8 cellular contexts compared by ENCODE assay signal in the genomic region with DNA sequence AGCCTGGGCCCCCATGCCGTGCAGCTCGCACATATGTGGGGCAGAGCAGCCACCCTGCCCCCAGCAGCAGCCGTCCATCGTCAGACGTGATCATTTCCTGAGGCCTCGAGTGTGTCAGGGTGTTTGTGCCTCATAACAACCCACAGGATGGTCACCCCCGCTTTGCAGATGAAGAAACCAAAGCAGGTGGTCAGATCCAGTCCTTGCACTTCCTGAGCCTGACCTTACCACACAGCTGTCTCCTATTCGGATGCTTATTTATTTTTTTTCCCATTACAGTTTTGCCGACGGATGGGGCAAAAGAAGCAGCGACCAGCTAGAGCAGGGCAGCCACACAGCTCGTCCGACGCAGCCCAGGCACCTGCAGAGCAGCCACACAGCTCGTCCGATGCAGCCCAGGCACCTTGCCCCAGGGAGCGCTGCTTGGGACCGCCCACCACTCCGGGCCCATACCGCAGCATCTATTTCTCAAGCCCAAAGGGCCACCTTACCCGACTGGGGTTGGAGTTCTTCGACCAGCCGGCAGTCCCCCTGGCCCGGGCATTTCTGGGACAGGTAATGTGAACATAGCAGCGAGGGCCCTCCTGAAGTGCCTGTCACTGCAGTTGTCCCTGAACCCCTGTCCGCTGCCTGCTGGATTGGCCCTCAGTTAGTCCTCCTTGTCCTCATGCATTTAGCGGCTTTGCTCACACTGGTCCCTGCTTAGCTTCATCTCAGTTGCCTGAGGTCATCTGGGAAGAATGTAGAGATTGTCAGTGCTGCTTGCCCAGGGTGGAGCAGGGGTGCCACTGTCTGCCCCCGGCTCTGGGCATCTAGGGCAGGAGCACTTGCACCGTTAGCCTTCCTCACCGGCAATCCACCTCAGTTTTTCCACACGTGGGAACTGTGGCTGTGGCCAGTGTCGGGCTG. TPM values are rescaled to one million over a fixed set of nuclear protein-coding genes. Genes with fewer than 3 reads are reported as not detected.
DNase-seq lines count a peak whose midpoint lies in the region; FAIRE-seq and TF ChIP-seq lines count a peak whose summit lies in the region.

No MANE protein-coding gene starts in this region.

- peaks cover 17% of the 10 kb centered on the region for H3K4me1 ChIP-seq in colonic mucosa
- H3K4me1 ChIP-seq in kidney (ENCODE audit: control insufficient read depth in 1 of 2, insufficient read depth in 1 of 2, low read depth in 1 of 2, low read length in 2 of 2) = peaks cover 5 to 31% of the 10 kb centered on the region in 2 donors

- DNase-seq in CD14-positive monocyte (ENCODE audit: low spot score) = no peak
- no peak for DNase-seq in LNCaP clone FGC (ENCODE audit: low read depth)
- DNase-seq in colonic mucosa = no peak
- DNase-seq in NCI-H1105 treated with DMSO at 0.1 percent for 48 hours (lab: John Stamatoyannopoulos, UW) = no peak
- DNase-seq in 8988T = no peak
- DNase-seq in occipital lobe (lab: John Stamatoyannopoulos, UW) = no peak
- DNase-seq in kidney = no peak

- intact Hi-C loops in CD14-positive monocyte (cut with micrococcal nuclease) (loop anchor here in 1 of 2 donors (2.0 kb wide), 1 partner anchor 25 kb away; no protein-coding TSS in a partner anchor), colonic mucosa (cut with DNase I) (no loop called here), kidney (cut with DNase I) (no loop called here)

- no peak for TF ChIP-seq EP300 in neural cell (conservative IDR thresholded peaks at IDR 0.05; ENCODE audit: poor library complexity, severe bottlenecking)

- no peak for TF ChIP-seq RAD21 in neural cell (conservative IDR thresholded peaks at IDR 0.05)

- H3K4me3 ChIP-seq in LNCaP clone FGC (ENCODE audit: low read depth, low read length) (peak overlapping the region; percentile 74), colonic mucosa (no peak overlapping the region), neural cell (ENCODE audit: low read length) (peak overlapping the region; percentile 89), kidney (ENCODE audit: low read length in 2 of 2) (peak overlapping the region in 1 of 2 donors; percentile 86)

- H3K9me3 Mint-ChIP-seq in CD14-positive monocyte = peaks cover 0 to 2% (median 0%) of the 10 kb centered on the region in 7 donors

- H3K27ac Mint-ChIP-seq in CD14-positive monocyte = peak overlapping the region in 3 of 7 donors; percentile 78 to 85 (median 79)

- H3K27me3 ChIP-seq in colonic mucosa (no peaks in the 10 kb centered on the region), neural cell (ENCODE audit: insufficient read depth, low read depth, low read length) (no peaks in the 10 kb centered on the region)

- no peaks in the 10 kb centered on the region for H3K36me3 ChIP-seq in colonic mucosa
- no peaks in the 10 kb centered on the region for H3K36me3 ChIP-seq in neural cell (ENCODE audit: insufficient read depth, low read length)
- H3K36me3 ChIP-seq in kidney (ENCODE audit: control insufficient read depth in 1 of 2, insufficient read depth in 2 of 2, low read length in 2 of 2) = no peaks in the 10 kb centered on the region

- no peaks in the 10 kb centered on the region for H3F3A ChIP-seq in neural cell (ENCODE audit: insufficient read depth, low read length, poor library complexity, severe bottlenecking)

- no peaks in the 10 kb centered on the region for H3K9me3 ChIP-seq in colonic mucosa
- no peaks in the 10 kb centered on the region for H3K9me3 ChIP-seq in neural cell (ENCODE audit: low read length)
- no peaks in the 10 kb centered on the region for H3K9me3 ChIP-seq in kidney (ENCODE audit: control insufficient read depth in 1 of 2, low read length in 2 of 2)

- H3K4me2 ChIP-seq in neural cell (ENCODE audit: low read length) = no peak overlapping the region

- H4K20me1 ChIP-seq in neural cell (ENCODE audit: insufficient read depth) = no peaks in the 10 kb centered on the region

- no peaks in the 10 kb centered on the region for H3K79me2 ChIP-seq in neural cell (replicated peaks; ENCODE audit: insufficient read depth, low read length)

- peaks cover 24 to 40% of the 10 kb centered on the region in 2 donors for H3K36me3 Mint-ChIP-seq in CD14-positive monocyte

- peaks cover 49% of the 10 kb centered on the region for H3K4me1 Mint-ChIP-seq in CD14-positive monocyte

- H3K4me3 Mint-ChIP-seq in CD14-positive monocyte = peak overlapping the region; percentile 93 to 98

- H3K9ac ChIP-seq in colonic mucosa (ENCODE audit: low read depth in 2 of 2, low read length in 2 of 2) (peak overlapping the region; percentile 47 to 99), neural cell (ENCODE audit: low read length) (peak overlapping the region; percentile 75), kidney (ENCODE audit: low read length in 2 of 2) (peak overlapping the region in 1 of 2 donors; percentile 84)

- H2AFZ ChIP-seq in neural cell (ENCODE audit: low read depth, low read length) = no peak overlapping the region

- H3K27me3 Mint-ChIP-seq in CD14-positive monocyte (ENCODE audit: low read depth in 3 of 3) = peaks cover 12 to 18% (median 12%) of the 10 kb centered on the region in 3 donors

- H3K27ac ChIP-seq in colonic mucosa = peak overlapping the region; percentile 96
- no peak overlapping the region for H3K27ac ChIP-seq in neural cell (ENCODE audit: low read length)
- no peak overlapping the region for H3K27ac ChIP-seq in kidney (ENCODE audit: low read depth in 2 of 2, low read length in 2 of 2)

- no peak for TF ChIP-seq CTCF in CD14-positive monocyte (IDR thresholded peaks at IDR 0.05)
- no peak for TF ChIP-seq CTCF in LNCaP clone FGC (IDR thresholded peaks at IDR 0.05; ENCODE audit: control insufficient read depth, extremely low read depth, insufficient read depth)
- no peak for TF ChIP-seq CTCF in colonic mucosa (IDR thresholded peaks at IDR 0.05)
- no peak for TF ChIP-seq CTCF in neural cell (IDR thresholded peaks at IDR 0.05; ENCODE audit: poor library complexity, severe bottlenecking)
- no peak for TF ChIP-seq CTCF in kidney (IDR thresholded peaks at IDR 0.05; ENCODE audit: borderline replicate concordance, extremely low read depth, insufficient read depth)

- no peak for FAIRE-seq in kidney (lab: Jason Lieb, UNC)

- no peaks in the 10 kb centered on the region for H3K9me2 ChIP-seq in neural cell (ENCODE audit: insufficient read depth, low read length)

TF ChIP-seq in neural cell, 6 proteins besides CTCF, POLR2A, EP300 and RAD21:
- TF ChIP-seq POLR2AphosphoS5 (IDR thresholded peaks at IDR 0.05) = no peak
- TF ChIP-seq SMC3 (conservative IDR thresholded peaks at IDR 0.05; ENCODE audit: poor library complexity) = no peak
- no peak for TF ChIP-seq TAF1 (IDR thresholded peaks at IDR 0.05; ENCODE audit: low read depth)
- TF ChIP-seq EZH2 (IDR thresholded peaks at IDR 0.05; ENCODE audit: borderline replicate concordance, insufficient read depth, low read length, poor library complexity, severe bottlenecking) = no peak
- TF ChIP-seq, protein P1, sequence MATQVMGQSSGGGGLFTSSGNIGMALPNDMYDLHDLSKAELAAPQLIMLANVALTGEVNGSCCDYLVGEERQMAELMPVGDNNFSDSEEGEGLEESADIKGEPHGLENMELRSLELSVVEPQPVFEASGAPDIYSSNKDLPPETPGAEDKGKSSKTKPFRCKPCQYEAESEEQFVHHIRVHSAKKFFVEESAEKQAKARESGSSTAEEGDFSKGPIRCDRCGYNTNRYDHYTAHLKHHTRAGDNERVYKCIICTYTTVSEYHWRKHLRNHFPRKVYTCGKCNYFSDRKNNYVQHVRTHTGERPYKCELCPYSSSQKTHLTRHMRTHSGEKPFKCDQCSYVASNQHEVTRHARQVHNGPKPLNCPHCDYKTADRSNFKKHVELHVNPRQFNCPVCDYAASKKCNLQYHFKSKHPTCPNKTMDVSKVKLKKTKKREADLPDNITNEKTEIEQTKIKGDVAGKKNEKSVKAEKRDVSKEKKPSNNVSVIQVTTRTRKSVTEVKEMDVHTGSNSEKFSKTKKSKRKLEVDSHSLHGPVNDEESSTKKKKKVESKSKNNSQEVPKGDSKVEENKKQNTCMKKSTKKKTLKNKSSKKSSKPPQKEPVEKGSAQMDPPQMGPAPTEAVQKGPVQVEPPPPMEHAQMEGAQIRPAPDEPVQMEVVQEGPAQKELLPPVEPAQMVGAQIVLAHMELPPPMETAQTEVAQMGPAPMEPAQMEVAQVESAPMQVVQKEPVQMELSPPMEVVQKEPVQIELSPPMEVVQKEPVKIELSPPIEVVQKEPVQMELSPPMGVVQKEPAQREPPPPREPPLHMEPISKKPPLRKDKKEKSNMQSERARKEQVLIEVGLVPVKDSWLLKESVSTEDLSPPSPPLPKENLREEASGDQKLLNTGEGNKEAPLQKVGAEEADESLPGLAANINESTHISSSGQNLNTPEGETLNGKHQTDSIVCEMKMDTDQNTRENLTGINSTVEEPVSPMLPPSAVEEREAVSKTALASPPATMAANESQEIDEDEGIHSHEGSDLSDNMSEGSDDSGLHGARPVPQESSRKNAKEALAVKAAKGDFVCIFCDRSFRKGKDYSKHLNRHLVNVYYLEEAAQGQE (IDR thresholded peaks at IDR 0.05; ENCODE audit: borderline replicate concordance) = no peak
- TF ChIP-seq MXI1 (conservative IDR thresholded peaks at IDR 0.05; ENCODE audit: poor library complexity, severe bottlenecking) = no peak

RNA-seq across cellular contexts. Expression of a gene that starts 1.4 kb away (rescaled TPM):
- polyA plus RNA-seq in CD14-positive monocyte (10 to 100 TPM; 70.6 to 86.9 TPM), neural cell (70.9 and 102 TPM in 2 replicates), kidney (ENCODE audit: insufficient read depth, low read depth, low replicate concordance) (54.3 TPM)
- total RNA-seq in colonic mucosa (10 to 100 TPM; 39.3 to 42.1 TPM), occipital lobe (50.7 TPM), kidney (40.8 TPM)
- polyA minus RNA-seq in neural cell = 30.9 and 42.9 TPM in 2 replicates

RNA-seq across cellular contexts. Expression of a gene that starts 7.0 kb away (rescaled TPM):
- polyA plus RNA-seq in CD14-positive monocyte (not detected), neural cell (0.21 and 1.0 TPM in 2 replicates), kidney (ENCODE audit: insufficient read depth, low read depth, low replicate concordance) (12.0 TPM)
- total RNA-seq in colonic mucosa (10 to 100 TPM; 28.6 to 35.3 TPM), occipital lobe (3.0 TPM), kidney (33.1 TPM)
- polyA minus RNA-seq in neural cell = 0.97 and 2.5 TPM in 2 replicates

RNA-seq across cellular contexts. Expression of a gene that starts 25.8 kb away (rescaled TPM):
- 10 to 100 TPM; 31.6 to 32.2 TPM for polyA plus RNA-seq in CD14-positive monocyte
- 10 to 100 TPM; 20.6 to 48.3 TPM for total RNA-seq in colonic mucosa
- 45.3 and 46.4 TPM in 2 replicates for polyA plus RNA-seq in neural cell
- polyA minus RNA-seq in neural cell = 16.3 and 18.3 TPM in 2 replicates
- total RNA-seq in occipital lobe = 11.4 TPM
- 14.7 TPM for total RNA-seq in kidney
- 60.3 TPM for polyA plus RNA-seq in kidney (ENCODE audit: insufficient read depth, low read depth, low replicate concordance)

RNA-seq across cellular contexts. Expression of a gene that starts 26.0 kb away (rescaled TPM):
- polyA plus RNA-seq in CD14-positive monocyte (10 to 100 TPM; 18.7 to 20.8 TPM), neural cell (7.1 and 7.5 TPM in 2 replicates), kidney (ENCODE audit: insufficient read depth, low read depth, low replicate concordance) (18.5 TPM)
- total RNA-seq in colonic mucosa (10 to 100 TPM in 1 of 2 donors, 1 to 10 TPM in 1; 8.5 to 23.6 TPM), occipital lobe (2.8 TPM), kidney (8.8 TPM)
- 2.2 and 2.4 TPM in 2 replicates for polyA minus RNA-seq in neural cell

RNA-seq across cellular contexts. Expression of a gene that starts 59.1 kb away (rescaled TPM):
- polyA plus RNA-seq in CD14-positive monocyte = 1 to 10 TPM; 2.6 to 3.0 TPM
- total RNA-seq in colonic mucosa = 10 to 100 TPM; 13.4 to 26.4 TPM
- polyA plus RNA-seq in neural cell = 6.1 and 11.5 TPM in 2 replicates
- polyA minus RNA-seq in neural cell = 11.0 and 11.6 TPM in 2 replicates
- total RNA-seq in occipital lobe = 6.1 TPM
- 37.8 TPM for total RNA-seq in kidney
- 21.3 TPM for polyA plus RNA-seq in kidney (ENCODE audit: insufficient read depth, low read depth, low replicate concordance)
